1 cellular context compared by ENCODE assay signal in the genomic region with DNA sequence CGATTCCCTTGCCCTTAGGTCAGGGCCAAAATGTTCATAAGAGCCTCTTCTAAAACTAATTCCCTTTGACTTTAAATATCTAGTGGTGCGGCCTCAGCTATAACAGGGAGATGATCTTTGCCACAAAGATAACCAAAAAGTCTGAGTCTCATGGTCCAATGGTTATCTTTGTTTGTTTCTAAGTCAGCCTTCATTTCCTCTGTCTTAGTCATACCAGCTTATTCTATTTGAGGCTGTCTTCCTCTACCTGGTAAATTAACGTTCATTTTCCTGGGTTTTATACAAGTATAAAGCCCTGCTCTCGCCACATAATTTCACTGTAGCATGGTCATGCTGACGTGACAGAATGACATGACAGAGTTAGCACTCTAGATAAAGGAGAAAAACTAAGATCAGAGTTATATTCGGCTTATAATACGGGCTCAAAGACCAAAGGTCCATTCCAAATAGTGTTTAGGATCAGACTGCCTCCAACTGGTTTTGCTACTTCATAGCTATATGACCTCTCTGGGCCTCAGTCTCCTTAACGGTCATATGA.
TF ChIP-seq lines count a peak whose summit lies in the region.

No MANE protein-coding gene starts in this region.

TF ChIP-seq in HepG2, 621 proteins besides CTCF, POLR2A, EP300 and RAD21:
- no peak for TF ChIP-seq THYN1 (CRISPR knock-in tag; IDR thresholded peaks at IDR 0.05; ENCODE audit: borderline replicate concordance, low read depth)
- TF ChIP-seq, protein P1, sequence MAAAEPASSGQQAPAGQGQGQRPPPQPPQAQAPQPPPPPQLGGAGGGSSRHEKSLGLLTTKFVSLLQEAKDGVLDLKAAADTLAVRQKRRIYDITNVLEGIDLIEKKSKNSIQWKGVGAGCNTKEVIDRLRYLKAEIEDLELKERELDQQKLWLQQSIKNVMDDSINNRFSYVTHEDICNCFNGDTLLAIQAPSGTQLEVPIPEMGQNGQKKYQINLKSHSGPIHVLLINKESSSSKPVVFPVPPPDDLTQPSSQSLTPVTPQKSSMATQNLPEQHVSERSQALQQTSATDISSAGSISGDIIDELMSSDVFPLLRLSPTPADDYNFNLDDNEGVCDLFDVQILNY (CRISPR knock-in tag; conservative IDR thresholded peaks at IDR 0.05): no peak
- peak; percentile 34; the same call in 1 of the 2 replicates for TF ChIP-seq MAFF (IDR thresholded peaks at IDR 0.05; ENCODE audit: low read depth, low read length)
- TF ChIP-seq ETV5 (CRISPR knock-in tag; IDR thresholded peaks at IDR 0.05; ENCODE audit: borderline replicate concordance): peak; percentile 19; the same call in 1 of the 2 replicates
- TF ChIP-seq MAFK (conservative IDR thresholded peaks at IDR 0.05 in 1 of 2, IDR thresholded peaks at IDR 0.05 in 1 of 2; ENCODE audit: low read length in 2 of 2): peak; percentile 58
